ENCODE assay signal across 10 cellular contexts in genomic region chr3:188664795-188665194, GRCh38.
DNase-seq lines count a peak whose midpoint lies in the region; ATAC-seq and TF ChIP-seq lines count a peak whose summit lies in the region.
"Had no signal": no experiment of that assay in that cellular context is flagged by ENCODE, and none has a peak within 500 bp of the region (broad histone marks: within the 10 kb centered on the region; RNA-seq: fewer than 3 reads in every experiment).

No MANE protein-coding gene starts in this region.

- no peaks in the 10 kb centered on the region for H3K27me3 ChIP-seq in right lobe of liver

- peak in 3 of 4 donors; percentile 5 to 29 (median 6) for TF ChIP-seq CTCF in right lobe of liver (IDR thresholded peaks at IDR 0.05)

- DNase-seq in NCI-H526 (lab: John Stamatoyannopoulos, UW) (peak; percentile 27 to 45), NCI-H526 treated with DMSO at 0.1 percent for 48 hours (lab: John Stamatoyannopoulos, UW) (no peak), right lobe of liver (no peak), T1000 (lab: John Stamatoyannopoulos, UW) (no peak)
- DNase-seq in Jurkat, Clone E6-1 (ENCODE audit: low read depth, low spot score): peak; percentile 15
- DNase-seq: naive thymus-derived CD4-positive, alpha-beta T cell had no signal

- H3K36me3 ChIP-seq in right lobe of liver: no peaks in the 10 kb centered on the region

- H3K9me3 Mint-ChIP-seq in activated T-helper 17 cell treated with anti-CD3 and anti-CD28 coated beads, Interleukin-2, amount 50 U/mL, for 72 hours: no peaks in the 10 kb centered on the region

- intact Hi-C loops in right lobe of liver (cut with DNase I): no loop called here

- no peaks in the 10 kb centered on the region for H3K27me3 Mint-ChIP-seq in activated T-helper 17 cell treated with anti-CD3 and anti-CD28 coated beads, Interleukin-2, amount 50 U/mL, for 72 hours
- H3K27me3 Mint-ChIP-seq: naive thymus-derived CD4-positive, alpha-beta T cell had no signal

- no peak overlapping the region for H3K27ac Mint-ChIP-seq in activated T-helper 17 cell treated with anti-CD3 and anti-CD28 coated beads, Interleukin-2, amount 50 U/mL, for 72 hours
- H3K27ac Mint-ChIP-seq: naive thymus-derived CD4-positive, alpha-beta T cell had no signal

- ATAC-seq in activated T-helper 17 cell treated with anti-CD3 and anti-CD28 coated beads, Interleukin-2, amount 50 U/mL, for 72 hours (replicated peaks): peak; percentile 66
- ATAC-seq in right lobe of liver (peak; percentile 35 to 66 (median 51)), HG02678 (IDR thresholded peaks at IDR 0.05; ENCODE audit: unreplicated experiment) (no peak), GM21723 (IDR thresholded peaks at IDR 0.05; ENCODE audit: unreplicated experiment) (no peak)
- ATAC-seq: naive thymus-derived CD4-positive, alpha-beta T cell had no signal

- H3K4me3 ChIP-seq in Jurkat, Clone E6-1 (ENCODE audit: low read length): no peak overlapping the region
- H3K4me3 ChIP-seq in right lobe of liver: no peak overlapping the region

- no peak overlapping the region for H3K27ac ChIP-seq in right lobe of liver
- H3K27ac ChIP-seq: epithelial cell of prostate had no signal

- H3K4me1 ChIP-seq in right lobe of liver: peaks cover 0 to 19% (median 9%) of the 10 kb centered on the region in 4 donors

- H3K4me1 Mint-ChIP-seq in activated T-helper 17 cell treated with anti-CD3 and anti-CD28 coated beads, Interleukin-2, amount 50 U/mL, for 72 hours: peaks cover 7% of the 10 kb centered on the region

- TF ChIP-seq POLR2A in right lobe of liver (IDR thresholded peaks at IDR 0.05): no peak

- 83% methylated on average over 2 of the region's 3 CpGs for WGBS in right lobe of liver (ENCODE audit: insufficient coverage, low coverage, low lambda C conversion rate, missing lambda C conversion rate)

- no peaks in the 10 kb centered on the region for H3K9me3 ChIP-seq in right lobe of liver

- no peak overlapping the region for H3K4me3 Mint-ChIP-seq in activated T-helper 17 cell treated with anti-CD3 and anti-CD28 coated beads, Interleukin-2, amount 50 U/mL, for 72 hours
- H3K4me3 Mint-ChIP-seq: naive thymus-derived CD4-positive, alpha-beta T cell had no signal

- H3K36me3 Mint-ChIP-seq in activated T-helper 17 cell treated with anti-CD3 and anti-CD28 coated beads, Interleukin-2, amount 50 U/mL, for 72 hours (ENCODE audit: low read depth): peaks cover 7% of the 10 kb centered on the region

Comparison
In these comparisons a context has a peak if more than half of its experiments do, and no peak if none do; other contexts are left out.
1. DNase-seq: peak in NCI-H526 (2 of 2) and Jurkat, Clone E6-1 (single experiment); none in NCI-H526 treated with DMSO at 0.1 percent for 48 hours (single experiment), right lobe of liver (0 of 3) and T1000 (single experiment).
2. ATAC-seq: peak in activated T-helper 17 cell treated with anti-CD3 and anti-CD28 coated beads, Interleukin-2, amount 50 U/mL, for 72 hours (single experiment) and right lobe of liver (4 of 4); none in HG02678 (single experiment) and GM21723 (single experiment).